In the genomic region with DNA sequence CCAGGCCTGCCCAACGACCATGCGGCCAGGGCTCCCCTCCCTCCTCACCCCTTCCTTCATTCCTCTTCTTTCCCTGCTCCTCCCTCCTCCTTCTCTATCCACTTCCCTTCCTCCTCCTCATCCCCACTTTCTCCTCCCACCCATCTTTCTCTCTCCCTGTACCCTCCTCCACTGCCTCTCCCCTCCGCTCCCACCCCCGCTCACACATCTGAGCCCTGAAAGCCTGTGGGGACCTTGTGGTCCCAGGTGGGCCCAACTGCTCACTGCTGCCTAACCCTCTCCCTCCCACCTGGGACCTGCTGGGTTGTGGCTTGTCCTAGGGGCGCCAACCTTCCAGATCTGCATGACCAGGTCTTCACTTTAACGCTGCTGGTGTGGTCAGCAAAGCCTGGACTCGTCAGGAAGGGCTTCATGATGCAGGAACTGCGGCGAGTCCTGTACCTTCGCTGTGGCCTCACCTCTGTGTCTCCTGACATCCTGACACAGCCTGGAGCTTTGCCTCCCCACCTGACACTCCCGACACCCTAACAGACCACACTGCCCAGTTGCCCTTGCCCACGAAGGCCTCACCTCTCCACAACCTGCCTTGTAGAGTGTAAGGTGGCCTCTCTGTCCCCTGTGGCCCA, we compare ENCODE assay signal across 25 cellular contexts. TPM values are rescaled to one million over a fixed set of nuclear protein-coding genes. Genes with fewer than 3 reads are reported as not detected.
DNase-seq lines count a peak whose midpoint lies in the region; ATAC-seq and TF ChIP-seq lines count a peak whose summit lies in the region.
"Had no signal": no experiment of that assay in that cellular context is flagged by ENCODE, and none has a peak within 500 bp of the region (broad histone marks: within the 10 kb centered on the region; RNA-seq: fewer than 3 reads in every experiment).

No MANE protein-coding gene starts in this region.

- H3K9me3 ChIP-seq in CD8-positive, alpha-beta T cell (ENCODE audit: low read length), result no peaks in the 10 kb centered on the region
- H3K9me3 ChIP-seq in H9 (ENCODE audit: control insufficient read depth, low read depth, low read length) (no peaks in the 10 kb centered on the region), gastrocnemius medialis (no peaks in the 10 kb centered on the region), sigmoid colon (no peaks in the 10 kb centered on the region)
- H3K9me3 ChIP-seq: left ventricle myocardium inferior, pancreas, SJSA1, suprapubic skin, upper lobe of right lung had no signal

- no peaks in the 10 kb centered on the region for H3K27me3 ChIP-seq in CD8-positive, alpha-beta T cell (ENCODE audit: insufficient read depth, low read length)
- H3K27me3 ChIP-seq in H9 (ENCODE audit: insufficient read depth, low read length) (no peaks in the 10 kb centered on the region), gastrocnemius medialis (no peaks in the 10 kb centered on the region), sigmoid colon (no peaks in the 10 kb centered on the region)
- H3K27me3 ChIP-seq: pancreas, SJSA1, suprapubic skin, upper lobe of right lung had no signal

- peaks cover 14% of the 10 kb centered on the region for H3K4me1 ChIP-seq in CD8-positive, alpha-beta T cell (ENCODE audit: insufficient read depth, low read length)
- H3K4me1 ChIP-seq in H9 (ENCODE audit: insufficient read depth, low read length) (no peaks in the 10 kb centered on the region), gastrocnemius medialis (peaks cover 0 to 16% of the 10 kb centered on the region in 2 donors), sigmoid colon (no peaks in the 10 kb centered on the region)
- H3K4me1 ChIP-seq: upper lobe of right lung had no signal

- H3K79me1 ChIP-seq in H9 (ENCODE audit: insufficient read depth, low read depth, low read length, poor library complexity, severe bottlenecking), result no peaks in the 10 kb centered on the region

- no peak overlapping the region for H3K56ac ChIP-seq in H9 (ENCODE audit: insufficient read length, low read depth, low read length)

- no peak overlapping the region for H3K9ac ChIP-seq in H9 (ENCODE audit: extremely low read depth, insufficient read length, low read length)

- H2BK20ac ChIP-seq in H9 (ENCODE audit: low read depth, low read length, poor library complexity, severe bottlenecking), result no peak overlapping the region

- POLR2A ChIA-PET in CD8-positive, alpha-beta T cell (lab: Charles Lee), result no interaction called here

- H2BK5ac ChIP-seq in H9 (ENCODE audit: insufficient read length, low read length), result no peak overlapping the region

- H4K91ac ChIP-seq in H9 (ENCODE audit: insufficient read length, low read depth, low read length), result no peak overlapping the region

- CTCF ChIA-PET in CD8-positive, alpha-beta T cell (lab: Charles Lee), result no interaction called here

- in situ Hi-C loops in gastrocnemius medialis (cut with MboI; ENCODE audit: low sequenced_read_pairs in 4 of 4), result no loop called here

- no peak overlapping the region for H2BK12ac ChIP-seq in H9 (ENCODE audit: insufficient read length, low read depth, low read length)

- no peak overlapping the region for H3K4ac ChIP-seq in H9 (ENCODE audit: low read depth, low read length)

- H3K4me3 Mint-ChIP-seq in CD8-positive, alpha-beta T cell, result no peak overlapping the region
- H3K4me3 Mint-ChIP-seq in H9 (no peak overlapping the region), memory B cell (peak overlapping the region; percentile 78)
- H3K4me3 Mint-ChIP-seq in activated T-helper 17 cell treated with anti-CD3 and anti-CD28 coated beads, Interleukin-2, amount 50 U/mL, for 72 hours, result no peak overlapping the region
- H3K4me3 Mint-ChIP-seq: activated CD4-positive, alpha-beta memory T cell treated with anti-CD3 and anti-CD28 coated beads, Interleukin-2, amount 10 ng/mL, durations not matched to agents 7 days and 5 days; brain; naive thymus-derived CD4-positive, alpha-beta T cell; T-cell had no signal

- no peaks in the 10 kb centered on the region for H3K23me2 ChIP-seq in H9 (ENCODE audit: insufficient read length, low read depth, low read length, poor library complexity, severe bottlenecking)

- H3K36me3 ChIP-seq in CD8-positive, alpha-beta T cell (ENCODE audit: insufficient read depth, low read length), result no peaks in the 10 kb centered on the region
- no peaks in the 10 kb centered on the region for H3K36me3 ChIP-seq in gastrocnemius medialis
- H3K36me3 ChIP-seq in sigmoid colon, result no peaks in the 10 kb centered on the region
- H3K36me3 ChIP-seq: left ventricle myocardium inferior, pancreas, SJSA1, suprapubic skin, upper lobe of right lung had no signal

- H3K14ac ChIP-seq in H9 (ENCODE audit: insufficient read depth, low read length), result no peak overlapping the region; the same call in 1 of the 2 replicates

- H3K27ac Mint-ChIP-seq in CD8-positive, alpha-beta T cell, result peak overlapping the region; percentile 37
- H3K27ac Mint-ChIP-seq in H9, result peak overlapping the region in 2 of 3 experiments; percentile 34 to 80; a peak in 1 of 7 replicates
- peak overlapping the region; percentile 69 for H3K27ac Mint-ChIP-seq in activated T-helper 17 cell treated with anti-CD3 and anti-CD28 coated beads, Interleukin-2, amount 50 U/mL, for 72 hours
- peak overlapping the region; percentile 91 for H3K27ac Mint-ChIP-seq in memory B cell
- H3K27ac Mint-ChIP-seq: activated CD4-positive, alpha-beta memory T cell treated with anti-CD3 and anti-CD28 coated beads, Interleukin-2, amount 10 ng/mL, durations not matched to agents 7 days and 5 days had no signal

- H3K4me1 Mint-ChIP-seq in CD8-positive, alpha-beta T cell (ENCODE audit: low read depth), result peaks cover 17% of the 10 kb centered on the region
- H3K4me1 Mint-ChIP-seq in H9 (peaks cover 6 to 10% of the 10 kb centered on the region in 2 experiments; a peak in 3 of 4 replicates), memory B cell (peaks cover 80% of the 10 kb centered on the region)
- H3K4me1 Mint-ChIP-seq in activated T-helper 17 cell treated with anti-CD3 and anti-CD28 coated beads, Interleukin-2, amount 50 U/mL, for 72 hours, result peaks cover 20% of the 10 kb centered on the region

- H2BK120ac ChIP-seq in H9 (ENCODE audit: low read depth, low read length, poor library complexity, severe bottlenecking), result no peak overlapping the region

- no peak for ATAC-seq in CD8-positive, alpha-beta T cell
- ATAC-seq in activated T-helper 17 cell treated with anti-CD3 and anti-CD28 coated beads, Interleukin-2, amount 50 U/mL, for 72 hours (replicated peaks), result no peak
- ATAC-seq in memory B cell (ENCODE audit: low read depth) (no peak), sciatic nerve (no peak), gastrocnemius medialis (no peak)
- ATAC-seq: activated CD4-positive, CD25-positive, alpha-beta regulatory T cell treated with anti-CD3 and anti-CD28 coated beads, Interleukin-2, amount 50 U/mL, for 24 hours; naive thymus-derived CD4-positive, alpha-beta T cell; pancreas; T-cell; upper lobe of right lung had no signal

- H3K18ac ChIP-seq in H9 (ENCODE audit: insufficient read length, low read depth, low read length), result no peak overlapping the region

- H4K5ac ChIP-seq in H9 (ENCODE audit: insufficient read length, low read depth, low read length), result no peak overlapping the region

- H3K4me3 ChIP-seq in CD8-positive, alpha-beta T cell (ENCODE audit: low read depth, low read length), result no peak overlapping the region
- H3K4me3 ChIP-seq in gastrocnemius medialis (no peak overlapping the region), sigmoid colon (no peak overlapping the region)
- H3K4me3 ChIP-seq: left ventricle myocardium inferior, pancreas, SJSA1, suprapubic skin, upper lobe of right lung had no signal

- H3K4me2 ChIP-seq in H9 (ENCODE audit: insufficient read depth, insufficient read length, low read length), result no peak overlapping the region

- no peak overlapping the region for H2AFZ ChIP-seq in H9 (ENCODE audit: low read length)

- intact Hi-C loops in CD8-positive, alpha-beta T cell (cut with DNase I, micrococcal nuclease), result loop anchor here in 1 of 2 experiments (10.0 kb wide), 1 partner anchor 819 kb away; no protein-coding TSS in a partner anchor
- intact Hi-C loops in sciatic nerve (cut with DNase I) (no loop called here), gastrocnemius medialis (cut with DNase I; ENCODE audit: low total_unique reads) (no loop called here), sigmoid colon (cut with DNase I) (no loop called here)

- TF ChIP-seq EP300 in sigmoid colon (IDR thresholded peaks at IDR 0.05), result no peak

- no peak overlapping the region for H4K8ac ChIP-seq in H9 (replicated peaks; ENCODE audit: insufficient read length, low read depth, low read length)

- no peak overlapping the region for H3K27ac ChIP-seq in CD8-positive, alpha-beta T cell (ENCODE audit: low read depth, low read length)
- no peak overlapping the region for H3K27ac ChIP-seq in H9 (ENCODE audit: insufficient read length, low read depth, low read length)
- H3K27ac ChIP-seq in gastrocnemius medialis, result no peak overlapping the region
- no peak overlapping the region for H3K27ac ChIP-seq in sigmoid colon
- H3K27ac ChIP-seq: left ventricle myocardium inferior, pancreas, SJSA1, suprapubic skin, upper lobe of right lung had no signal

- H2AK5ac ChIP-seq in H9 (ENCODE audit: insufficient read length, low read length), result no peak overlapping the region

- WGBS in H9 (ENCODE audit: extremely low coverage, insufficient read length, low lambda C conversion rate), result no CpG with 5 or more reads among the region's 12 CpGs
- 71 to 90% methylated on average over 12 of the region's 12 CpGs for WGBS in sigmoid colon, 2 donors

- no peak for DNase-seq in CD8-positive, alpha-beta T cell
- no peak for DNase-seq in H9
- no peak for DNase-seq in memory B cell (ENCODE audit: low spot score in 2 of 2)
- DNase-seq in sciatic nerve (ENCODE audit: low spot score), result no peak
- DNase-seq in DMS153 (lab: John Stamatoyannopoulos, UW), result no peak
- DNase-seq in gastrocnemius medialis, result no peak
- DNase-seq in sigmoid colon, result no peak
- DNase-seq: activated CD4-positive, alpha-beta memory T cell treated with anti-CD3 and anti-CD28 coated beads, Interleukin-2, amount 10 ng/mL, durations not matched to agents 7 days and 5 days; activated gamma-delta T cell treated with Interleukin-2 at 50 U/mL for 16 hours; islet precursor cell; left ventricle myocardium inferior; naive thymus-derived CD4-positive, alpha-beta T cell; NCI-H1105 treated with DMSO at 0.1 percent for 48 hours; NCI-H2029; NCI-H345; NCI-H82; pancreas; RPMI8226; T-cell; upper lobe of right lung had no signal

- H3K36me3 Mint-ChIP-seq in CD8-positive, alpha-beta T cell, result no peaks in the 10 kb centered on the region
- no peaks in the 10 kb centered on the region; a peak in 2 of 7 replicates for H3K36me3 Mint-ChIP-seq in H9 (ENCODE audit: insufficient read depth in 1 of 3, low read depth in 3 of 3)
- H3K36me3 Mint-ChIP-seq in activated T-helper 17 cell treated with anti-CD3 and anti-CD28 coated beads, Interleukin-2, amount 50 U/mL, for 72 hours (ENCODE audit: low read depth), result no peaks in the 10 kb centered on the region
- H3K36me3 Mint-ChIP-seq in memory B cell, result peaks cover 4% of the 10 kb centered on the region
- H3K36me3 Mint-ChIP-seq: brain; naive thymus-derived CD4-positive, alpha-beta T cell; T-cell had no signal

- no peak overlapping the region for H3K23ac ChIP-seq in H9 (ENCODE audit: insufficient read length, low read depth, low read length)

- TF ChIP-seq POLR2A in gastrocnemius medialis (IDR thresholded peaks at IDR 0.05) (no peak), sigmoid colon (IDR thresholded peaks at IDR 0.05) (no peak)

- H3T11ph ChIP-seq in H9 (ENCODE audit: low read length), result no peak overlapping the region

- no peak overlapping the region for H2BK15ac ChIP-seq in H9 (ENCODE audit: low read depth, low read length)

- H4K20me1 ChIP-seq in H9 (ENCODE audit: control insufficient read depth, insufficient read depth, insufficient read length), result no peaks in the 10 kb centered on the region

- H3K27me3 Mint-ChIP-seq in CD8-positive, alpha-beta T cell (ENCODE audit: low read depth), result peaks cover 2% of the 10 kb centered on the region
- H3K27me3 Mint-ChIP-seq in H9 (ENCODE audit: low read depth) (peaks cover 2% of the 10 kb centered on the region), memory B cell (no peaks in the 10 kb centered on the region)
- no peaks in the 10 kb centered on the region for H3K27me3 Mint-ChIP-seq in activated T-helper 17 cell treated with anti-CD3 and anti-CD28 coated beads, Interleukin-2, amount 50 U/mL, for 72 hours
- H3K27me3 Mint-ChIP-seq: activated CD4-positive, alpha-beta memory T cell treated with anti-CD3 and anti-CD28 coated beads, Interleukin-2, amount 10 ng/mL, durations not matched to agents 7 days and 5 days; T-cell had no signal

- no peak for TF ChIP-seq CTCF in CD8-positive, alpha-beta T cell (IDR thresholded peaks at IDR 0.05)
- TF ChIP-seq CTCF in H9 (conservative IDR thresholded peaks at IDR 0.05), result no peak
- TF ChIP-seq CTCF in gastrocnemius medialis (IDR thresholded peaks at IDR 0.05 in 4 of 5, conservative IDR thresholded peaks at IDR 0.05 in 1 of 5), result no peak
- no peak for TF ChIP-seq CTCF in sigmoid colon (IDR thresholded peaks at IDR 0.05)

- no peaks in the 10 kb centered on the region for H3K9me3 Mint-ChIP-seq in CD8-positive, alpha-beta T cell
- H3K9me3 Mint-ChIP-seq in H9 (peaks cover 9 to 10% of the 10 kb centered on the region in 2 experiments; a peak in 4 of 5 replicates), memory B cell (peaks cover 5% of the 10 kb centered on the region)
- no peaks in the 10 kb centered on the region for H3K9me3 Mint-ChIP-seq in activated T-helper 17 cell treated with anti-CD3 and anti-CD28 coated beads, Interleukin-2, amount 50 U/mL, for 72 hours
- H3K9me3 Mint-ChIP-seq: T-cell had no signal

- no peaks in the 10 kb centered on the region for H3K79me2 ChIP-seq in H9 (ENCODE audit: insufficient read depth, low read length)

RNA-seq across cellular contexts. Expression of gene C5orf15, which starts 34.6 kb away (rescaled TPM):
- 10 to 100 TPM; 12.4 to 13.0 TPM for total RNA-seq in CD8-positive, alpha-beta T cell
- total RNA-seq in H9 (2021), result 32.7 and 33.4 TPM in 2 replicates
- 10 to 100 TPM; 17.9 to 36.8 TPM for total RNA-seq in activated T-helper 17 cell treated with anti-CD3 and anti-CD28 coated beads, Interleukin-2, amount 50 U/mL, for 72 hours
- 27.6 TPM for total RNA-seq in sciatic nerve
- 10 to 100 TPM; 18.7 to 30.3 (median 24.4) TPM for total RNA-seq in gastrocnemius medialis
- total RNA-seq in sigmoid colon, result 10 to 100 TPM; 22.8 to 38.5 (median 30.9) TPM
- 10 to 100 TPM in 2 of 3 donors, 1 to 10 TPM in 1; 6.6 to 34.1 (median 15.7) TPM for polyA plus RNA-seq in sigmoid colon

Comparison
In these comparisons a context has a peak if more than half of its experiments do, and no peak if none do; other contexts are left out.
1. H3K27ac Mint-ChIP-seq: peak in every context shown above with its lines; median percentile 91 in memory B cell; 69 in activated T-helper 17 cell treated with anti-CD3 and anti-CD28 coated beads, Interleukin-2, amount 50 U/mL, for 72 hours; 57 in H9; 37 in CD8-positive, alpha-beta T cell.